In the genomic region with DNA sequence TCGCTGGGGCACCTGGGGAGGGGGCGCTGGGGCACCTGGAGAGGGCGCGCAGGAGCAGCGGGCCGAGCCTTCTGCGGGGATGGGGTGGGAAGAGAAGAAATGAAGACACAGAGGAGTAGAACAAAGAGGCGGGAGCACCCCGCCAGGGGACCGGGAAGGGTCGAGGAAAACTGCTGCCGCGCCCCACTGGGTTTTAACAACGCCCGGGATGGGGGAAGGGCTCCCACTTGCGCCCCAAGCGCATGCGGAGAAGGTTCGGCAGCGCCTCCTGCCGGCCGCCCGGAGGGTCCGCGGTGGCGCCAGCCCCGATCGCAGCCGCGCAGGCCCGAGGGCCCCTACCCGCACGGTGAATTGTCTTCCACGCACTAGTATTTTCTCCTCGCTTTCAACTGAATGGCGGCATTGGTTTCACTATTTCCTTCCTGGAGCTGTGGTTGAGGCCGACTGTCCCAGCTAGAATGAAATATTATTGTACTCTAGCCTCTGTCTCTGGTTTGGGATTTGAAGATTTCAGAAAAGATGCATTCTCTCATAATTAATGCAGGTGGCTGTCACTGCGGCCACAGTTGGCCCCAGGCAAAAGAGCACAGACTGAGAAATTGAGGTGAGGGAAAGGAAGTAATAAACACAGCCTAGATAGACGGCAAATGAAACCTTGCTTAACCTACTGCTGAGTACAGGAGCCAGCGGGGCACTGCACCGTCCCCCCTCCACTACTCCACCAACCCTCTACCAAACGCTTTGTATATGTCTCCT, we compare ENCODE assay signal across 1 cellular context.
TF ChIP-seq lines count a peak whose summit lies in the region.

No MANE protein-coding gene starts in this region.

TF ChIP-seq in K562, 482 proteins besides CTCF, POLR2A, EP300 and RAD21 (continued from another document and continues in another):
- TF ChIP-seq, protein P1, sequence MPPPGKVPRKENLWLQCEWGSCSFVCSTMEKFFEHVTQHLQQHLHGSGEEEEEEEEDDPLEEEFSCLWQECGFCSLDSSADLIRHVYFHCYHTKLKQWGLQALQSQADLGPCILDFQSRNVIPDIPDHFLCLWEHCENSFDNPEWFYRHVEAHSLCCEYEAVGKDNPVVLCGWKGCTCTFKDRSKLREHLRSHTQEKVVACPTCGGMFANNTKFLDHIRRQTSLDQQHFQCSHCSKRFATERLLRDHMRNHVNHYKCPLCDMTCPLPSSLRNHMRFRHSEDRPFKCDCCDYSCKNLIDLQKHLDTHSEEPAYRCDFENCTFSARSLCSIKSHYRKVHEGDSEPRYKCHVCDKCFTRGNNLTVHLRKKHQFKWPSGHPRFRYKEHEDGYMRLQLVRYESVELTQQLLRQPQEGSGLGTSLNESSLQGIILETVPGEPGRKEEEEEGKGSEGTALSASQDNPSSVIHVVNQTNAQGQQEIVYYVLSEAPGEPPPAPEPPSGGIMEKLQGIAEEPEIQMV (tag; conservative IDR thresholded peaks at IDR 0.05; ENCODE audit: low read depth), result no peak
- TF ChIP-seq ZFX (CRISPR knock-in tag; IDR thresholded peaks at IDR 0.05), result peak; percentile 67
- no peak for TF ChIP-seq SP1 (CRISPR knock-in tag; IDR thresholded peaks at IDR 0.05)
- TF ChIP-seq, protein P2, sequence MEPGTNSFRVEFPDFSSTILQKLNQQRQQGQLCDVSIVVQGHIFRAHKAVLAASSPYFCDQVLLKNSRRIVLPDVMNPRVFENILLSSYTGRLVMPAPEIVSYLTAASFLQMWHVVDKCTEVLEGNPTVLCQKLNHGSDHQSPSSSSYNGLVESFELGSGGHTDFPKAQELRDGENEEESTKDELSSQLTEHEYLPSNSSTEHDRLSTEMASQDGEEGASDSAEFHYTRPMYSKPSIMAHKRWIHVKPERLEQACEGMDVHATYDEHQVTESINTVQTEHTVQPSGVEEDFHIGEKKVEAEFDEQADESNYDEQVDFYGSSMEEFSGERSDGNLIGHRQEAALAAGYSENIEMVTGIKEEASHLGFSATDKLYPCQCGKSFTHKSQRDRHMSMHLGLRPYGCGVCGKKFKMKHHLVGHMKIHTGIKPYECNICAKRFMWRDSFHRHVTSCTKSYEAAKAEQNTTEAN (CRISPR knock-in tag; IDR thresholded peaks at IDR 0.05), result no peak
- TF ChIP-seq MEF2A (IDR thresholded peaks at IDR 0.05; ENCODE audit: control insufficient read depth, low read depth, low read length), result no peak
- TF ChIP-seq, protein P3, sequence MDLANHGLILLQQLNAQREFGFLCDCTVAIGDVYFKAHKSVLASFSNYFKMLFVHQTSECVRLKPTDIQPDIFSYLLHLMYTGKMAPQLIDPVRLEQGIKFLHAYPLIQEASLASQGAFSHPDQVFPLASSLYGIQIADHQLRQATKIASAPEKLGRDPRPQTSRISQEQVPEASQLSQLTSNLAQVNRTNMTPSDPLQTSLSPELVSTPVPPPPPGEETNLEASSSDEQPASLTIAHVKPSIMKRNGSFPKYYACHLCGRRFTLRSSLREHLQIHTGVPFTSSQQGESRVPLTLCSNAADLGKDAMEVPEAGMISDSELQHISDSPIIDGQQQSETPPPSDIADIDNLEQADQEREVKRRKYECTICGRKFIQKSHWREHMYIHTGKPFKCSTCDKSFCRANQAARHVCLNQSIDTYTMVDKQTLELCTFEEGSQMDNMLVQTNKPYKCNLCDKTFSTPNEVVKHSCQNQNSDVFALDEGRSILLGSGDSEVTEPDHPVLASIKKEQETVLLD (IDR thresholded peaks at IDR 0.05), result no peak
- no peak for TF ChIP-seq ZNF518B (CRISPR knock-in tag; IDR thresholded peaks at IDR 0.05)
- no peak for TF ChIP-seq IRF9 (tag; IDR thresholded peaks at IDR 0.05)
- TF ChIP-seq, protein P4, sequence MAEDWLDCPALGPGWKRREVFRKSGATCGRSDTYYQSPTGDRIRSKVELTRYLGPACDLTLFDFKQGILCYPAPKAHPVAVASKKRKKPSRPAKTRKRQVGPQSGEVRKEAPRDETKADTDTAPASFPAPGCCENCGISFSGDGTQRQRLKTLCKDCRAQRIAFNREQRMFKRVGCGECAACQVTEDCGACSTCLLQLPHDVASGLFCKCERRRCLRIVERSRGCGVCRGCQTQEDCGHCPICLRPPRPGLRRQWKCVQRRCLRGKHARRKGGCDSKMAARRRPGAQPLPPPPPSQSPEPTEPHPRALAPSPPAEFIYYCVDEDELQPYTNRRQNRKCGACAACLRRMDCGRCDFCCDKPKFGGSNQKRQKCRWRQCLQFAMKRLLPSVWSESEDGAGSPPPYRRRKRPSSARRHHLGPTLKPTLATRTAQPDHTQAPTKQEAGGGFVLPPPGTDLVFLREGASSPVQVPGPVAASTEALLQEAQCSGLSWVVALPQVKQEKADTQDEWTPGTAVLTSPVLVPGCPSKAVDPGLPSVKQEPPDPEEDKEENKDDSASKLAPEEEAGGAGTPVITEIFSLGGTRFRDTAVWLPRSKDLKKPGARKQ (CRISPR knock-in tag; IDR thresholded peaks at IDR 0.05), result no peak
- TF ChIP-seq MYC (IDR thresholded peaks at IDR 0.05; ENCODE audit: low read depth, low read length), result peak; percentile 87
- TF ChIP-seq MYC (CRISPR knock-in tag; IDR thresholded peaks at IDR 0.05; ENCODE audit: borderline replicate concordance, low read depth), result no peak
- 0 out of 2 replicates have a peak, but pooled peaks have one; percentile 47 for TF ChIP-seq CTBP1 (IDR thresholded peaks at IDR 0.05; ENCODE audit: borderline replicate concordance)
- no peak for TF ChIP-seq ZBTB8A (IDR thresholded peaks at IDR 0.05; ENCODE audit: partially characterized antibody)
- TF ChIP-seq, protein P5, sequence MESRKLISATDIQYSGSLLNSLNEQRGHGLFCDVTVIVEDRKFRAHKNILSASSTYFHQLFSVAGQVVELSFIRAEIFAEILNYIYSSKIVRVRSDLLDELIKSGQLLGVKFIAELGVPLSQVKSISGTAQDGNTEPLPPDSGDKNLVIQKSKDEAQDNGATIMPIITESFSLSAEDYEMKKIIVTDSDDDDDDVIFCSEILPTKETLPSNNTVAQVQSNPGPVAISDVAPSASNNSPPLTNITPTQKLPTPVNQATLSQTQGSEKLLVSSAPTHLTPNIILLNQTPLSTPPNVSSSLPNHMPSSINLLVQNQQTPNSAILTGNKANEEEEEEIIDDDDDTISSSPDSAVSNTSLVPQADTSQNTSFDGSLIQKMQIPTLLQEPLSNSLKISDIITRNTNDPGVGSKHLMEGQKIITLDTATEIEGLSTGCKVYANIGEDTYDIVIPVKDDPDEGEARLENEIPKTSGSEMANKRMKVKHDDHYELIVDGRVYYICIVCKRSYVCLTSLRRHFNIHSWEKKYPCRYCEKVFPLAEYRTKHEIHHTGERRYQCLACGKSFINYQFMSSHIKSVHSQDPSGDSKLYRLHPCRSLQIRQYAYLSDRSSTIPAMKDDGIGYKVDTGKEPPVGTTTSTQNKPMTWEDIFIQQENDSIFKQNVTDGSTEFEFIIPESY (CRISPR knock-in tag; IDR thresholded peaks at IDR 0.05), result 0 out of 2 replicates have a peak, but pooled peaks have one; percentile 50
- 0 out of 2 replicates have a peak, but pooled peaks have one; percentile 20 for TF ChIP-seq GATAD2A (IDR thresholded peaks at IDR 0.05)
- TF ChIP-seq, protein P6, sequence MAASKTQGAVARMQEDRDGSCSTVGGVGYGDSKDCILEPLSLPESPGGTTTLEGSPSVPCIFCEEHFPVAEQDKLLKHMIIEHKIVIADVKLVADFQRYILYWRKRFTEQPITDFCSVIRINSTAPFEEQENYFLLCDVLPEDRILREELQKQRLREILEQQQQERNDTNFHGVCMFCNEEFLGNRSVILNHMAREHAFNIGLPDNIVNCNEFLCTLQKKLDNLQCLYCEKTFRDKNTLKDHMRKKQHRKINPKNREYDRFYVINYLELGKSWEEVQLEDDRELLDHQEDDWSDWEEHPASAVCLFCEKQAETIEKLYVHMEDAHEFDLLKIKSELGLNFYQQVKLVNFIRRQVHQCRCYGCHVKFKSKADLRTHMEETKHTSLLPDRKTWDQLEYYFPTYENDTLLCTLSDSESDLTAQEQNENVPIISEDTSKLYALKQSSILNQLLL (CRISPR knock-in tag; IDR thresholded peaks at IDR 0.05; ENCODE audit: borderline replicate concordance), result no peak
- TF ChIP-seq, protein P7, sequence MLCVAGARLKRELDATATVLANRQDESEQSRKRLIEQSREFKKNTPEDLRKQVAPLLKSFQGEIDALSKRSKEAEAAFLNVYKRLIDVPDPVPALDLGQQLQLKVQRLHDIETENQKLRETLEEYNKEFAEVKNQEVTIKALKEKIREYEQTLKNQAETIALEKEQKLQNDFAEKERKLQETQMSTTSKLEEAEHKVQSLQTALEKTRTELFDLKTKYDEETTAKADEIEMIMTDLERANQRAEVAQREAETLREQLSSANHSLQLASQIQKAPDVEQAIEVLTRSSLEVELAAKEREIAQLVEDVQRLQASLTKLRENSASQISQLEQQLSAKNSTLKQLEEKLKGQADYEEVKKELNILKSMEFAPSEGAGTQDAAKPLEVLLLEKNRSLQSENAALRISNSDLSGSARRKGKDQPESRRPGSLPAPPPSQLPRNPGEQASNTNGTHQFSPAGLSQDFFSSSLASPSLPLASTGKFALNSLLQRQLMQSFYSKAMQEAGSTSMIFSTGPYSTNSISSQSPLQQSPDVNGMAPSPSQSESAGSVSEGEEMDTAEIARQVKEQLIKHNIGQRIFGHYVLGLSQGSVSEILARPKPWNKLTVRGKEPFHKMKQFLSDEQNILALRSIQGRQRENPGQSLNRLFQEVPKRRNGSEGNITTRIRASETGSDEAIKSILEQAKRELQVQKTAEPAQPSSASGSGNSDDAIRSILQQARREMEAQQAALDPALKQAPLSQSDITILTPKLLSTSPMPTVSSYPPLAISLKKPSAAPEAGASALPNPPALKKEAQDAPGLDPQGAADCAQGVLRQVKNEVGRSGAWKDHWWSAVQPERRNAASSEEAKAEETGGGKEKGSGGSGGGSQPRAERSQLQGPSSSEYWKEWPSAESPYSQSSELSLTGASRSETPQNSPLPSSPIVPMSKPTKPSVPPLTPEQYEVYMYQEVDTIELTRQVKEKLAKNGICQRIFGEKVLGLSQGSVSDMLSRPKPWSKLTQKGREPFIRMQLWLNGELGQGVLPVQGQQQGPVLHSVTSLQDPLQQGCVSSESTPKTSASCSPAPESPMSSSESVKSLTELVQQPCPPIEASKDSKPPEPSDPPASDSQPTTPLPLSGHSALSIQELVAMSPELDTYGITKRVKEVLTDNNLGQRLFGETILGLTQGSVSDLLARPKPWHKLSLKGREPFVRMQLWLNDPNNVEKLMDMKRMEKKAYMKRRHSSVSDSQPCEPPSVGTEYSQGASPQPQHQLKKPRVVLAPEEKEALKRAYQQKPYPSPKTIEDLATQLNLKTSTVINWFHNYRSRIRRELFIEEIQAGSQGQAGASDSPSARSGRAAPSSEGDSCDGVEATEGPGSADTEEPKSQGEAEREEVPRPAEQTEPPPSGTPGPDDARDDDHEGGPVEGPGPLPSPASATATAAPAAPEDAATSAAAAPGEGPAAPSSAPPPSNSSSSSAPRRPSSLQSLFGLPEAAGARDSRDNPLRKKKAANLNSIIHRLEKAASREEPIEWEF (CRISPR knock-in tag; IDR thresholded peaks at IDR 0.05), result no peak
- no peak for TF ChIP-seq POLR2AphosphoS2 (IDR thresholded peaks at IDR 0.05; ENCODE audit: low read length)
- no peak for TF ChIP-seq GTF2F1 (IDR thresholded peaks at IDR 0.05; ENCODE audit: low read depth, low read length)
- TF ChIP-seq MLX (CRISPR knock-in tag; conservative IDR thresholded peaks at IDR 0.05), result no peak
- TF ChIP-seq ZNF766 (CRISPR knock-in tag; conservative IDR thresholded peaks at IDR 0.05), result no peak
